ENCODE assay signal across 10 cellular contexts in the genomic region with DNA sequence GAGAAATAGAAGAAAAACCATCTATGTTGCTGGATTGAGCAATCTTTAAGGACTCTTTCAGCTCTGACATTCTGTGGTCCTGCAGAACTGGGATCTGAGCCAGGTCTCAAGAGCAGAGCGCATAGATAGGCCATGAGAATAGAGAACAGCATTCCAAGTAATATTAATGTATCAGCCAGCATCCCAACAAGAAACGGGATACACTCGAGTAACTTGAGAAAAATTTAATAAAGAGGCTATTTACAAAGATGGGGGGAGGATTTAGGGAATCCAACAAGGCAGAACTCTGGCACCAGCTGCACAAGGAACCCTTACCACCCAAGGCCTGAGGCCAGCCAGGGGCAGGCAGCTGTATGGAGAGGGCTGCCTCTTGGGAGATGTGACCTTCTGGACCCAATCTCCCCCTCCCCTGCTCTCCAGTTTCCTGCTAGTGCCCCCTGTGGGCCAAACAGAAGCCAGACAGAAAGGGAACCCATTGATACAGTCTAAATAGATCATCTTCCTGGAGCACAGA. TPM values are rescaled to one million over a fixed set of nuclear protein-coding genes. Genes with fewer than 3 reads are reported as not detected.
DNase-seq lines count a peak whose midpoint lies in the region; ATAC-seq and TF ChIP-seq lines count a peak whose summit lies in the region.
"Had no signal": no experiment of that assay in that cellular context is flagged by ENCODE, and none has a peak within 500 bp of the region (broad histone marks: within the 10 kb centered on the region; RNA-seq: fewer than 3 reads in every experiment).

No MANE protein-coding gene starts in this region.

- peak overlapping the region in 3 of 7 donors; percentile 7 to 25 (median 10) for H3K27ac Mint-ChIP-seq in CD14-positive monocyte
- H3K27ac Mint-ChIP-seq: activated naive CD4-positive, alpha-beta T cell treated with anti-CD3 and anti-CD28 coated beads, Interleukin-2, amount 50 U/mL, for 72 hours had no signal

- no peak overlapping the region for H3K4me3 Mint-ChIP-seq in CD14-positive monocyte

- H3K9me3 Mint-ChIP-seq in CD14-positive monocyte: peaks cover 0 to 2% (median 0%) of the 10 kb centered on the region in 7 donors
- H3K9me3 Mint-ChIP-seq: activated naive CD4-positive, alpha-beta T cell treated with anti-CD3 and anti-CD28 coated beads, Interleukin-2, amount 50 U/mL, for 72 hours had no signal

- DNase-seq in CD14-positive monocyte (ENCODE audit: low spot score) (no peak), HT1080 (ENCODE audit: low read depth) (peak; percentile 60), amniotic epithelial cell (ENCODE audit: low read depth) (peak; percentile 98), left lung (peak in 1 of 2 donors; percentile 76), prostate gland (ENCODE audit: low spot score) (no peak), RWPE1 (ENCODE audit: low spot score) (no peak)
- DNase-seq: psoas muscle had no signal

- H3K36me3 ChIP-seq in left lung: no peaks in the 10 kb centered on the region
- H3K36me3 ChIP-seq in prostate gland: no peaks in the 10 kb centered on the region

- H3K9me3 ChIP-seq in left lung: no peaks in the 10 kb centered on the region
- H3K9me3 ChIP-seq in prostate gland: no peaks in the 10 kb centered on the region
- H3K9me3 ChIP-seq: psoas muscle had no signal

- intact Hi-C loops in CD14-positive monocyte (cut with micrococcal nuclease) (loop anchor here in 1 of 2 donors (10.0 kb wide), 1 partner anchor 45 kb away; no protein-coding TSS in a partner anchor), left lung (cut with DNase I) (no loop called here), prostate gland (cut with DNase I) (no loop called here)

- TF ChIP-seq POLR2A in prostate gland (IDR thresholded peaks at IDR 0.05): no peak

- peaks cover 0 to 4% (median 0%) of the 10 kb centered on the region in 3 donors for H3K27me3 Mint-ChIP-seq in CD14-positive monocyte (ENCODE audit: low read depth in 3 of 3)

- 63% methylated on average over 3 of the region's 3 CpGs for WGBS in prostate gland

- H3K4me1 ChIP-seq in left lung: peaks cover 7 to 44% of the 10 kb centered on the region in 2 donors
- no peaks in the 10 kb centered on the region for H3K4me1 ChIP-seq in prostate gland (replicated peaks)
- H3K4me1 ChIP-seq: psoas muscle had no signal

- POLR2A ChIA-PET in RWPE1 (lab: Yijun Ruan, JAX; ENCODE audit: low non-redundant PET): no interaction called here

- peaks cover 10 to 11% of the 10 kb centered on the region in 2 donors for H3K36me3 Mint-ChIP-seq in CD14-positive monocyte
- H3K36me3 Mint-ChIP-seq: activated naive CD4-positive, alpha-beta T cell treated with anti-CD3 and anti-CD28 coated beads, Interleukin-2, amount 50 U/mL, for 72 hours had no signal

- TF ChIP-seq CTCF in CD14-positive monocyte (IDR thresholded peaks at IDR 0.05): peak; percentile 25
- TF ChIP-seq CTCF in left lung (IDR thresholded peaks at IDR 0.05): no peak
- no peak for TF ChIP-seq CTCF in prostate gland (IDR thresholded peaks at IDR 0.05)
- no peak for TF ChIP-seq CTCF in RWPE1 (conservative IDR thresholded peaks at IDR 0.05; ENCODE audit: low read depth)

- H3K4me1 Mint-ChIP-seq in CD14-positive monocyte: peaks cover 59% of the 10 kb centered on the region

- H3K27me3 ChIP-seq in left lung (no peaks in the 10 kb centered on the region), prostate gland (replicated peaks; ENCODE audit: insufficient read depth) (no peaks in the 10 kb centered on the region)

- H3K4me3 ChIP-seq in left lung: no peak overlapping the region
- H3K4me3 ChIP-seq in prostate gland: no peak overlapping the region
- H3K4me3 ChIP-seq: psoas muscle had no signal

- CTCF ChIA-PET in RWPE1 (lab: Yijun Ruan, JAX): interaction anchor here (0.6 kb wide), 2 partner anchors 15 to 17 kb away, joined by 3 to 5 read pairs; no protein-coding TSS in a partner anchor

- no peak overlapping the region for H3K27ac ChIP-seq in left lung
- H3K27ac ChIP-seq in prostate gland: no peak overlapping the region
- H3K27ac ChIP-seq in RWPE1: no peak overlapping the region
- H3K27ac ChIP-seq: psoas muscle had no signal

- peak; percentile 91 for ATAC-seq in left lung
- ATAC-seq in HG02571 (IDR thresholded peaks at IDR 0.05; ENCODE audit: unreplicated experiment): no peak
- no peak for ATAC-seq in HG02588 (IDR thresholded peaks at IDR 0.05; ENCODE audit: unreplicated experiment)

RNA-seq across cellular contexts. Expression of a gene that starts 8.2 kb away (rescaled TPM):
- 1 to 10 TPM; 5.8 to 6.2 TPM for polyA plus RNA-seq in CD14-positive monocyte
- 0.73 and 2.2 TPM in 2 replicates for total RNA-seq in HT1080 (2014; rRNA removed; shearing (Covaris generic))
- 0.95 and 1.8 TPM in 2 replicates for polyA plus RNA-seq in HT1080 (2015; cell fraction: cytosol; rRNA removed)
- 1.4 and 1.8 TPM in 2 replicates for polyA plus RNA-seq in HT1080 (2015; cell fraction: nucleus; rRNA removed)
- total RNA-seq in left lung: 10 to 100 TPM; 10.8 to 11.3 TPM
- 1 to 10 TPM; 2.4 to 8.9 TPM for total RNA-seq in prostate gland

RNA-seq across cellular contexts. Expression of a gene that starts 22.2 kb away (rescaled TPM):
- 10 to 100 TPM; 50.5 to 64.7 TPM for polyA plus RNA-seq in CD14-positive monocyte
- total RNA-seq in HT1080 (2014; rRNA removed; shearing (Covaris generic)): 16.5 and 19.3 TPM in 2 replicates
- polyA plus RNA-seq in HT1080 (2015; cell fraction: cytosol; rRNA removed): 13.7 and 14.0 TPM in 2 replicates
- 6.2 and 9.9 TPM in 2 replicates for polyA plus RNA-seq in HT1080 (2015; cell fraction: nucleus; rRNA removed)
- total RNA-seq in left lung (10 to 100 TPM; 12.7 to 19.6 TPM), prostate gland (10 to 100 TPM; 15.0 to 29.9 TPM)

Comparison
In these comparisons a context has a peak if more than half of its experiments do, and no peak if none do; other contexts are left out.
1. DNase-seq: peak in HT1080 (single experiment) and amniotic epithelial cell (single experiment); none in CD14-positive monocyte (single experiment), prostate gland (single experiment) and RWPE1 (single experiment).